ENCODE assay signal across 8 cellular contexts in genomic region chr16:66696669-66697630, GRCh38. TPM values are rescaled to one million over a fixed set of nuclear protein-coding genes. Genes with fewer than 3 reads are reported as not detected.
DNase-seq lines count a peak whose midpoint lies in the region; ATAC-seq and TF ChIP-seq lines count a peak whose summit lies in the region.

CMTM4 (minus strand) TSS chr16:66696743; CDS start chr16:66696525, 218 bp downstream.

- in situ Hi-C loops in KBM-7 (cut with MboI; ENCODE audit: low pct_unique_long_range_greater_than_20kb, low sequenced_read_pairs) = no loop called here

- H3K27ac Mint-ChIP-seq in neural progenitor cell = no peak within 1 kb of the TSS
- H3K27ac Mint-ChIP-seq in stimulated activated naive CD8-positive, alpha-beta T cell treated with anti-CD3 and anti-CD28 coated beads, Interleukin-15, amount 100 ng/mL, for 72 hours = peak within 1 kb of the TSS in 1 of 2 donors; percentile 54

- peak within 1 kb of the TSS; percentile 99 for H3K4me2 ChIP-seq in neural progenitor cell

- H2AFZ ChIP-seq in neural progenitor cell (replicated peaks) = peak within 1 kb of the TSS; percentile 89

- peak; percentile 93 for DNase-seq in DMS53 (lab: John Stamatoyannopoulos, UW)
- DNase-seq in KBM-7 = peak; percentile 85
- DNase-seq in SJCRH30 = peak; percentile 83 to 90
- DNase-seq in activated gamma-delta T cell treated with anti-CD3 and anti-CD28 coated beads, Interleukin-2, amount 50 U/mL, for 16 hours (ENCODE audit: low read depth) = peak; percentile 57
- peak in 1 of 2 donors; percentile 66 for DNase-seq in foreskin keratinocyte
- DNase-seq in neural progenitor cell (ENCODE audit: low spot score) = peak; percentile 97
- DNase-seq in stimulated activated naive CD8-positive, alpha-beta T cell treated with anti-CD3 and anti-CD28 coated beads, Interleukin-15, amount 100 ng/mL, for 72 hours = peak; percentile 67 to 77

- H3F3A ChIP-seq in neural progenitor cell (ENCODE audit: low read depth) = no peaks in the 10 kb centered on the region

- H3K4me1 ChIP-seq in SJCRH30 (peaks cover 7% of the 10 kb centered on the region; the same call in 1 of the 2 replicates), foreskin keratinocyte (peaks cover 11% of the 10 kb centered on the region), neural progenitor cell (peaks cover 6% of the 10 kb centered on the region)

- peaks cover 15% of the 10 kb centered on the region for H3K4me1 Mint-ChIP-seq in neural progenitor cell
- peaks cover 20% of the 10 kb centered on the region for H3K4me1 Mint-ChIP-seq in stimulated activated naive CD8-positive, alpha-beta T cell treated with anti-CD3 and anti-CD28 coated beads, Interleukin-15, amount 100 ng/mL, for 72 hours

- H3K27me3 ChIP-seq in SJCRH30 = peaks cover 5% of the 10 kb centered on the region; the same call in 1 of the 2 replicates
- H3K27me3 ChIP-seq in foreskin keratinocyte = no peaks in the 10 kb centered on the region
- peaks cover 32% of the 10 kb centered on the region for H3K27me3 ChIP-seq in neural progenitor cell

- peak within 1 kb of the TSS; percentile 72 for H3K4me3 ChIP-seq in SJCRH30
- H3K4me3 ChIP-seq in neural progenitor cell = peak within 1 kb of the TSS; percentile 72

- peak; percentile 57 for TF ChIP-seq CTCF in foreskin keratinocyte (conservative IDR thresholded peaks at IDR 0.05)
- TF ChIP-seq CTCF in neural progenitor cell (IDR thresholded peaks at IDR 0.05) = peak; percentile 42

- peaks cover 21% of the 10 kb centered on the region for H4K20me1 ChIP-seq in neural progenitor cell (ENCODE audit: low read depth)

- peaks cover 12% of the 10 kb centered on the region for H3K27me3 Mint-ChIP-seq in neural progenitor cell (ENCODE audit: insufficient read depth, low read depth)
- H3K27me3 Mint-ChIP-seq in stimulated activated naive CD8-positive, alpha-beta T cell treated with anti-CD3 and anti-CD28 coated beads, Interleukin-15, amount 100 ng/mL, for 72 hours = peaks cover 50% of the 10 kb centered on the region

- H3K36me3 ChIP-seq in SJCRH30 (no peaks in the 10 kb centered on the region), neural progenitor cell (no peaks in the 10 kb centered on the region)

- H3K9me3 ChIP-seq in SJCRH30 (replicated peaks) (no peaks in the 10 kb centered on the region), neural progenitor cell (ENCODE audit: low read depth) (no peaks in the 10 kb centered on the region)

- H3K79me2 ChIP-seq in neural progenitor cell (ENCODE audit: low read depth) = peaks cover 31% of the 10 kb centered on the region

- no peaks in the 10 kb centered on the region for H3K36me3 Mint-ChIP-seq in neural progenitor cell

- peak within 1 kb of the TSS; percentile 88 for H3K4me3 Mint-ChIP-seq in neural progenitor cell
- peak within 1 kb of the TSS; percentile 82 to 85 for H3K4me3 Mint-ChIP-seq in stimulated activated naive CD8-positive, alpha-beta T cell treated with anti-CD3 and anti-CD28 coated beads, Interleukin-15, amount 100 ng/mL, for 72 hours

- ATAC-seq in GM21576 (IDR thresholded peaks at IDR 0.05; ENCODE audit: unreplicated experiment) = peak; percentile 80
- ATAC-seq in foreskin keratinocyte = peak; percentile 87
- peak; percentile 89 for ATAC-seq in stimulated activated naive CD8-positive, alpha-beta T cell treated with anti-CD3 and anti-CD28 coated beads, Interleukin-15, amount 100 ng/mL, for 72 hours

- no peak within 1 kb of the TSS for H3K27ac ChIP-seq in SJCRH30
- peak within 1 kb of the TSS; percentile 62 for H3K27ac ChIP-seq in foreskin keratinocyte
- no peak within 1 kb of the TSS for H3K27ac ChIP-seq in neural progenitor cell

- no peak within 1 kb of the TSS for H3K9ac ChIP-seq in neural progenitor cell

- no peaks in the 10 kb centered on the region for H3K9me3 Mint-ChIP-seq in neural progenitor cell
- H3K9me3 Mint-ChIP-seq in stimulated activated naive CD8-positive, alpha-beta T cell treated with anti-CD3 and anti-CD28 coated beads, Interleukin-15, amount 100 ng/mL, for 72 hours = no peaks in the 10 kb centered on the region

RNA-seq across cellular contexts. Expression of gene CMTM4, which starts in this region (rescaled TPM):
- total RNA-seq in SJCRH30 (2014; rRNA removed; shearing (Covaris generic)) = 27.3 and 29.4 TPM in 2 replicates
- 18.8 and 20.3 TPM in 2 replicates for total RNA-seq in foreskin keratinocyte
- polyA plus RNA-seq in foreskin keratinocyte = 5.4 and 6.6 TPM in 2 replicates
- total RNA-seq in neural progenitor cell (ENCODE audit: low replicate concordance) = 25.9 and 39.5 TPM in 2 replicates
